Comparison of ENCODE assay signal across 1 cellular context in the genomic region with DNA sequence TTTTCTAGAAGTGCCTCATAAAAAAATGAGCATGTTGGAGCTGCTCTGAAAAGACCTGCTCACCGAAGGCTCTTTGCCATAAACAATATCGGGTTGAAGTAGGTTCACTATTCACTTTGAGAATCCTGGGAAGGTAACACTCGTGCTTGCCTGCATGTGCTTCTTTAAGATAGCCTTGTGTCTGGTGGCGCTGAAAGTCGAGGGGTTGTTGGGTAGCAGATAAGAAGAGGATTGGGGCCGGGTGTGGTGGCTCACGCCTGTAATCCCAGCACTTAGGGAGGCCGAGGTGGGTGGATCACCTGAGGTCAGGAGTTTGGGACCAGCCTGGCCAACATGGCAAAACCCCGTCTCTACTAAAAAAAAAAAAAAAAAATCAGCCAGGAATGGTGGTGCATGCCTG.
TF ChIP-seq lines count a peak whose summit lies in the region.

No MANE protein-coding gene starts in this region.

TF ChIP-seq in K562, 482 proteins besides CTCF, POLR2A, EP300 and RAD21:
- TF ChIP-seq TRIM24 (IDR thresholded peaks at IDR 0.05) (0 out of 4 replicates have a peak, but pooled peaks of 1 of the 2 experiments have one; percentile 31), CBFA2T3 (IDR thresholded peaks at IDR 0.05) (peak; percentile 60)
